In the genomic region with DNA sequence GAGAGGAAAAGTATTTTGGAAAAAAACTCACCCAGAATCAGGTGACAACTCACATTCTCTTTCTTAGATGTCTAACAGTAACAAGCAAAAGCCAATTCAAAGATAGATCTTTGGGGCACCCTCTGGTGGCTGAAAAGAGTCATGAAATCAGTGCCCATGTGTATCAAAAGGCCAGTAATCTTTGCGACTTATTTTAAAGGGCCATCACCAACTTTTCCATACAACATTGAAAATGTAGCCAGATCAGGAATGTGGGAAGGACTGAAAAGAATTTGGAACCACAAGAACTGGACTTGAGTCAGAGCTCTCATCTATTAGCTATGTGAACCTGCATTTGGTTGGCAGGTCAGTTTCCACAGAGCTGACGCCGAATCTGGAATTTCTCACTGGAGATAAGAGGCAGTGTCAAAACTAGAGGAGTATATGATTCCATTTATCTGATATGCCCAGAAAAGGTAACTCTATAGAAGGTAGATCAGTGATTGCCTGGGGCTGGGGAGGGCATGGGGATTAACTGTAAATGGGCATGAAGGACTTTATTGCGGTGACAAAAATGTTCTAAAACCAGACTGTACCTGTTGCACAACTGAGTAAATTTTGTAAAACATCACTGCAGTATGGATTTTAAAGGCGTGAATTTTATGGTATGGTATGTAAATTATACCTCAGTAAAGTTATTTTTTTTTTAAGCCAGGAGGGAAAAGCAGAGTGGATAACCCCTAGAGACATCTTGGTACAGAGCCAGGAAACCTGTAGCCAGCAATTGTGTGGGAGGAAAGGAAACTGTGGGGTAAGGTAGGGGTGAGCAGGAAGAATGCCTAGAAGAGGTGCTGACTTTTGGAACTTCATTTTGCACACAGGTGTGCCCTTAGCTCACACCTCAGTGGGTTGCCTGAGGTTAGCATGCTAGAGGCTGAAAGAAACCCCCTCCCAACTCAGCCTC, we compare ENCODE assay signal across 8 cellular contexts.
DNase-seq lines count a peak whose midpoint lies in the region; ATAC-seq, FAIRE-seq and TF ChIP-seq lines count a peak whose summit lies in the region.

No MANE protein-coding gene starts in this region.

- H3K4me1 ChIP-seq in CD4-positive, CD25-positive, alpha-beta regulatory T cell (ENCODE audit: control insufficient read depth, insufficient read depth, low read length, poor library complexity, severe bottlenecking) = peaks cover 10% of the 10 kb centered on the region
- H3K4me1 ChIP-seq in H1 (replicated peaks in 1 of 4; ENCODE audit: control insufficient read depth in 3 of 4, insufficient read depth in 4 of 4, low read length in 3 of 4) = no peaks in the 10 kb centered on the region
- no peaks in the 10 kb centered on the region for H3K4me1 ChIP-seq in mucosa of descending colon (ENCODE audit: low read depth)

- no peak overlapping the region for H3K23ac ChIP-seq in H1 (ENCODE audit: insufficient read length)

- H2BK5ac ChIP-seq in H1 (ENCODE audit: low read depth, low read length) = no peak overlapping the region

- no peaks in the 10 kb centered on the region for H4K20me1 ChIP-seq in H1 (replicated peaks in 1 of 2; ENCODE audit: control insufficient read depth in 1 of 2, insufficient read depth in 2 of 2, low read length in 2 of 2)

- FAIRE-seq in H1 (lab: Jason Lieb, UNC) = peak; percentile 93

- peak; percentile 60 to 71 for TF ChIP-seq RAD21 in H1 (IDR thresholded peaks at IDR 0.05 in 1 of 2, conservative IDR thresholded peaks at IDR 0.05 in 1 of 2; ENCODE audit: low read depth in 2 of 2, low read length in 2 of 2)

- no peaks in the 10 kb centered on the region for H3K9me3 Mint-ChIP-seq in CD4-positive, CD25-positive, alpha-beta regulatory T cell
- H3K9me3 Mint-ChIP-seq in activated CD4-positive, alpha-beta memory T cell treated with anti-CD3 and anti-CD28 coated beads, Interleukin-2, amount 10 ng/mL, durations not matched to agents 7 days and 5 days = no peaks in the 10 kb centered on the region

- H4K91ac ChIP-seq in H1 (replicated peaks; ENCODE audit: insufficient read length, low read length) = no peak overlapping the region

- no peak for TF ChIP-seq POLR2A in H1 (IDR thresholded peaks at IDR 0.05; ENCODE audit: control extremely low read depth in 1 of 2, low read depth in 2 of 2, low read length in 2 of 2)

- H3K9me3 ChIP-seq in CD4-positive, CD25-positive, alpha-beta regulatory T cell (ENCODE audit: control insufficient read depth in 2 of 2, low read length in 2 of 2) = no peaks in the 10 kb centered on the region
- H3K9me3 ChIP-seq in H1 (ENCODE audit: insufficient read depth in 2 of 2, low read depth in 1 of 2, low read length in 1 of 2) = no peaks in the 10 kb centered on the region
- H3K9me3 ChIP-seq in mucosa of descending colon = no peaks in the 10 kb centered on the region

- no peak overlapping the region for H3K4me3 ChIP-seq in CD4-positive, CD25-positive, alpha-beta regulatory T cell (ENCODE audit: low read depth, low read length)
- H3K4me3 ChIP-seq in H1 (ENCODE audit: extremely low read depth in 1 of 4, insufficient read depth in 2 of 4, low read depth in 3 of 4, low read length in 4 of 4) = no peak overlapping the region
- no peak overlapping the region for H3K4me3 ChIP-seq in mucosa of descending colon

- peak overlapping the region; percentile 6 to 93 (median 14) for H3K27ac Mint-ChIP-seq in CD4-positive, CD25-positive, alpha-beta regulatory T cell
- peak overlapping the region; percentile 0 for H3K27ac Mint-ChIP-seq in activated CD4-positive, alpha-beta memory T cell treated with anti-CD3 and anti-CD28 coated beads, Interleukin-2, amount 10 ng/mL, durations not matched to agents 7 days and 5 days

- intact Hi-C loops in mucosa of descending colon (cut with DNase I, micrococcal nuclease) = no loop called here

- H3K36me3 Mint-ChIP-seq in CD4-positive, CD25-positive, alpha-beta regulatory T cell = no peaks in the 10 kb centered on the region
- H3K36me3 Mint-ChIP-seq in activated CD4-positive, alpha-beta memory T cell treated with anti-CD3 and anti-CD28 coated beads, Interleukin-2, amount 10 ng/mL, durations not matched to agents 7 days and 5 days (ENCODE audit: low read depth) = no peaks in the 10 kb centered on the region

- peaks cover 6 to 20% (median 17%) of the 10 kb centered on the region in 4 donors for H3K4me1 Mint-ChIP-seq in CD4-positive, CD25-positive, alpha-beta regulatory T cell
- peaks cover 12% of the 10 kb centered on the region for H3K4me1 Mint-ChIP-seq in activated CD4-positive, alpha-beta memory T cell treated with anti-CD3 and anti-CD28 coated beads, Interleukin-2, amount 10 ng/mL, durations not matched to agents 7 days and 5 days

- no peaks in the 10 kb centered on the region for H3K79me1 ChIP-seq in H1 (ENCODE audit: low read depth, low read length)

- no peak overlapping the region for H3K4ac ChIP-seq in H1 (replicated peaks; ENCODE audit: insufficient read length, low read depth, low read length)

- no peak overlapping the region for H2BK12ac ChIP-seq in H1 (ENCODE audit: low read depth, low read length)

- H4K8ac ChIP-seq in H1 (ENCODE audit: extremely low read depth, insufficient read depth, low read length) = no peak overlapping the region

- H3K27me3 ChIP-seq in CD4-positive, CD25-positive, alpha-beta regulatory T cell (ENCODE audit: control insufficient read depth, insufficient read depth, low read length) = no peaks in the 10 kb centered on the region
- no peaks in the 10 kb centered on the region for H3K27me3 ChIP-seq in H1 (replicated peaks in 1 of 4; ENCODE audit: control insufficient read depth in 3 of 4, extremely low read depth in 1 of 4, insufficient read depth in 3 of 4, low read length in 3 of 4)

- POLR2A ChIA-PET in activated CD4-positive, alpha-beta memory T cell treated with anti-CD3 and anti-CD28 coated beads, Interleukin-2, amount 10 ng/mL, durations not matched to agents 7 days and 5 days (lab: Charles Lee) = interaction anchor here (0.7 to 2.5 kb wide), 2 partner anchors 32 to 68 kb away, joined by 3 to 12 read pairs; no protein-coding TSS in a partner anchor
- POLR2A ChIA-PET in H1 (lab: Charles Lee; ENCODE audit: partially characterized antibody) = no interaction called here

- H3K79me2 ChIP-seq in H1 (ENCODE audit: control insufficient read depth in 1 of 2, insufficient read depth in 2 of 2, low read length in 2 of 2) = no peaks in the 10 kb centered on the region

- no peak overlapping the region for H3K27ac ChIP-seq in CD4-positive, CD25-positive, alpha-beta regulatory T cell (ENCODE audit: insufficient read depth, low read length, poor library complexity, severe bottlenecking)
- no peak overlapping the region for H3K27ac ChIP-seq in H1 (ENCODE audit: low read depth, low read length)

- no peak overlapping the region for H2BK20ac ChIP-seq in H1 (ENCODE audit: low read length)

- H3K27me3 Mint-ChIP-seq in CD4-positive, CD25-positive, alpha-beta regulatory T cell = no peaks in the 10 kb centered on the region
- H3K27me3 Mint-ChIP-seq in activated CD4-positive, alpha-beta memory T cell treated with anti-CD3 and anti-CD28 coated beads, Interleukin-2, amount 10 ng/mL, durations not matched to agents 7 days and 5 days = peaks cover 5% of the 10 kb centered on the region

- H3K14ac ChIP-seq in H1 (ENCODE audit: insufficient read length) = no peak overlapping the region

- H3K18ac ChIP-seq in H1 (ENCODE audit: extremely low read depth, low read length) = no peak overlapping the region

- no peak overlapping the region for H3K56ac ChIP-seq in H1 (replicated peaks; ENCODE audit: insufficient read length, low read depth, low read length)

- no peaks in the 10 kb centered on the region for H3K23me2 ChIP-seq in H1 (ENCODE audit: low read depth, low read length)

- 65% methylated on average over 5 of the region's 5 CpGs; no CpG with 5 or more reads in 1 of the 2 experiments for WGBS in H1 (ENCODE audit: extremely low coverage in 1 of 2, insufficient coverage in 1 of 2, insufficient read length in 1 of 2, insufficient replicate concordance in 2 of 2, low coverage in 1 of 2, low lambda C conversion rate in 2 of 2, missing lambda C conversion rate in 1 of 2), 2 experiments

- no peak overlapping the region for H2AFZ ChIP-seq in H1 (ENCODE audit: low read length)

- peak; percentile 38 to 84 (median 74) for DNase-seq in CD4-positive, CD25-positive, alpha-beta regulatory T cell
- DNase-seq in GM19240 (ENCODE audit: insufficient read length, low spot score) (peak; percentile 53), NCI-H82 treated with DMSO at 0.1 percent for 48 hours (lab: John Stamatoyannopoulos, UW; ENCODE audit: unreplicated experiment) (peak; percentile 47), H1 (ENCODE audit: low read depth in 1 of 2, low spot score in 2 of 2) (peak in 1 of 2 experiments; percentile 53), mucosa of descending colon (peak in 1 of 3 donors; percentile 82)
- peak; percentile 71 for DNase-seq in activated CD4-positive, alpha-beta memory T cell treated with anti-CD3 and anti-CD28 coated beads, Interleukin-2, amount 10 ng/mL, durations not matched to agents 7 days and 5 days
- DNase-seq in stimulated activated naive CD8-positive, alpha-beta T cell treated with anti-CD3 and anti-CD28 coated beads, Interleukin-15, Interleukin-2, amounts not matched to agents 100 U/mL and 50 U/mL, for 24 hours = peak; percentile 66

- TF ChIP-seq CTCF in H1 (IDR thresholded peaks at IDR 0.05; ENCODE audit: control extremely low read depth in 1 of 3, insufficient read depth in 1 of 3, low read depth in 1 of 3, low read length in 3 of 3) (peak in 2 of 3 experiments; percentile 50 to 70; a peak in 3 of 4 replicates), mucosa of descending colon (IDR thresholded peaks at IDR 0.05) (peak; percentile 18)

- H3K4me2 ChIP-seq in H1 (ENCODE audit: insufficient read depth in 1 of 2, low read depth in 2 of 2, low read length in 2 of 2) = no peak overlapping the region

- H2AK5ac ChIP-seq in H1 (ENCODE audit: low read depth, low read length) = no peak overlapping the region

- CTCF ChIA-PET in activated CD4-positive, alpha-beta memory T cell treated with anti-CD3 and anti-CD28 coated beads, Interleukin-2, amount 10 ng/mL, durations not matched to agents 7 days and 5 days (lab: Charles Lee) = interaction anchor here (1.0 to 1.7 kb wide), 8 partner anchors 9 to 491 kb away, joined by 3 to 6 read pairs (median 4); no protein-coding TSS in a partner anchor
- CTCF ChIA-PET in H1 (lab: Charles Lee; ENCODE audit: partially characterized antibody) = interaction anchor here (0.6 to 4.4 kb wide), 18 partner anchors 7 to 491 kb away, joined by 3 to 23 read pairs (median 4); no protein-coding TSS in a partner anchor

- H4K5ac ChIP-seq in H1 (ENCODE audit: insufficient read length, low read depth, low read length) = no peak overlapping the region

- H3K36me3 ChIP-seq in CD4-positive, CD25-positive, alpha-beta regulatory T cell (ENCODE audit: control insufficient read depth, insufficient read depth, low read length) = no peaks in the 10 kb centered on the region
- H3K36me3 ChIP-seq in H1 (ENCODE audit: control insufficient read depth in 2 of 4, insufficient read depth in 4 of 4, low read length in 3 of 4) = no peaks in the 10 kb centered on the region
- H3K36me3 ChIP-seq in mucosa of descending colon (ENCODE audit: low read depth) = no peaks in the 10 kb centered on the region

- no peak overlapping the region for H3K4me3 Mint-ChIP-seq in CD4-positive, CD25-positive, alpha-beta regulatory T cell
- no peak overlapping the region for H3K4me3 Mint-ChIP-seq in activated CD4-positive, alpha-beta memory T cell treated with anti-CD3 and anti-CD28 coated beads, Interleukin-2, amount 10 ng/mL, durations not matched to agents 7 days and 5 days

- H3K9ac ChIP-seq in H1 (replicated peaks in 1 of 4; ENCODE audit: extremely low read depth in 1 of 4, low read depth in 3 of 4, low read length in 3 of 4) = no peak overlapping the region

- H2BK15ac ChIP-seq in H1 (ENCODE audit: low read length) = 0 out of 2 replicates have a peak overlapping the region, but pooled peaks have one; percentile 50

- ATAC-seq in CD4-positive, CD25-positive, alpha-beta regulatory T cell (ENCODE audit: low read depth in 2 of 2) = peak; percentile 66 to 86
- ATAC-seq in HG03558 (IDR thresholded peaks at IDR 0.05; ENCODE audit: extremely low read depth, unreplicated experiment) (peak; percentile 67), mucosa of descending colon (peak; percentile 76)
- ATAC-seq in stimulated activated naive CD8-positive, alpha-beta T cell treated with anti-CD3 and anti-CD28 coated beads, Interleukin-15, Interleukin-2, amounts not matched to agents 100 U/mL and 50 U/mL, for 24 hours = peak; percentile 85

- TF ChIP-seq EP300 in H1 (IDR thresholded peaks at IDR 0.05; ENCODE audit: borderline replicate concordance in 1 of 2, low read depth in 2 of 2, low read length in 2 of 2) = no peak

- H2BK120ac ChIP-seq in H1 (replicated peaks; ENCODE audit: low read depth, low read length) = no peak overlapping the region
